ENCODE assay signal across 31 cellular contexts in genomic region chr10:91682912-91683311, GRCh38. TPM values are rescaled to one million over a fixed set of nuclear protein-coding genes. Genes with fewer than 3 reads are reported as not detected.
"Had no signal": no experiment of that assay in that cellular context is flagged by ENCODE, and none has a peak within 500 bp of the region (broad histone marks: within the 10 kb centered on the region; RNA-seq: fewer than 3 reads in every experiment).

No MANE protein-coding gene starts in this region.

- H3K27me3 ChIP-seq: ascending aorta, body of pancreas, MG63, SJCRH30 had no signal

- DNase-seq: activated CD4-positive, alpha-beta T cell treated with anti-CD3 and anti-CD28 coated beads for 36 hours; activated CD4-positive, alpha-beta T cell treated with anti-CD3 and anti-CD28 coated beads, Interleukin-2, amount 50 U/mL, for 1 hour; activated CD8-positive, alpha-beta memory T cell treated with anti-CD3 and anti-CD28 coated beads, Interleukin-2, amount 50 U/mL, for 48 hours; activated CD8-positive, alpha-beta T cell treated with anti-CD3 and anti-CD28 coated beads for 36 hours; activated effector memory CD4-positive, alpha-beta T cell treated with anti-CD3 and anti-CD28 coated beads, Interleukin-2, amount 50 U/mL, for 16 hours; activated naive CD4-positive, alpha-beta T cell treated with Interleukin-2 at 50 U/mL for 16 hours; activated naive CD8-positive, alpha-beta T cell treated with anti-CD3 and anti-CD28 coated beads, Interleukin-2, amount 50 U/mL, for 24 hours; activated T-cell treated with anti-CD3 and anti-CD28 coated beads, Interleukin-2, amount 50 U/mL, for 24 hours; amniotic stem cell; body of pancreas; central memory CD4-positive, alpha-beta T cell; MG63; NCI-H1105; NCI-H1436; NCI-H1694 treated with DMSO at 0.1 percent for 48 hours; NCI-H2029 treated with DMSO at 0.1 percent for 48 hours; NCI-H510A treated with DMSO at 0.1 percent for 48 hours; NCI-H69; NK-92 treated with Interleukin-12 subunit alpha and Interleukin-12 subunit beta, amount 100 ng/mL, for 24 hours; OCI-M1; Right ventricle myocardium superior; SJCRH30; SK-N-SH; T-helper 1 cell; WERI-Rb-1 had no signal

- H3K27ac ChIP-seq: ascending aorta, body of pancreas, RWPE1, SJCRH30, WERI-Rb-1 had no signal

- FAIRE-seq: bronchial epithelial cell had no signal

- H3K36me3 ChIP-seq: ascending aorta, MG63, SJCRH30, WERI-Rb-1 had no signal

- H3K4me1 ChIP-seq: ascending aorta, body of pancreas, SJCRH30 had no signal

- ATAC-seq: activated CD4-positive, alpha-beta T cell treated with anti-CD3 and anti-CD28 coated beads for 36 hours; activated CD8-positive, alpha-beta T cell treated with anti-CD3 and anti-CD28 coated beads for 36 hours; activated naive CD4-positive, alpha-beta T cell treated with anti-CD3 and anti-CD28 coated beads, Interleukin-2, amount 50 U/mL, for 72 hours; activated naive CD8-positive, alpha-beta T cell treated with anti-CD3 and anti-CD28 coated beads, Interleukin-2, amount 50 U/mL, for 24 hours; body of pancreas; Panc1 had no signal

- H3K9me3 ChIP-seq: ascending aorta, body of pancreas, MG63, SJCRH30, SK-N-SH had no signal

- H3K4me3 ChIP-seq: ascending aorta, body of pancreas, MG63, SJCRH30 had no signal

RNA-seq across cellular contexts. Expression of gene PPP1R3C, which starts 50.0 kb away (rescaled TPM):
- total RNA-seq: T-helper 2 cell treated with Interferon-gamma antibody and Interleukin-4, amounts not matched to agents 100 ng/mL and 5 ng/mL, for 36 hours had no signal
